Comparison of ENCODE assay signal across 1 cellular context in the genomic region with DNA sequence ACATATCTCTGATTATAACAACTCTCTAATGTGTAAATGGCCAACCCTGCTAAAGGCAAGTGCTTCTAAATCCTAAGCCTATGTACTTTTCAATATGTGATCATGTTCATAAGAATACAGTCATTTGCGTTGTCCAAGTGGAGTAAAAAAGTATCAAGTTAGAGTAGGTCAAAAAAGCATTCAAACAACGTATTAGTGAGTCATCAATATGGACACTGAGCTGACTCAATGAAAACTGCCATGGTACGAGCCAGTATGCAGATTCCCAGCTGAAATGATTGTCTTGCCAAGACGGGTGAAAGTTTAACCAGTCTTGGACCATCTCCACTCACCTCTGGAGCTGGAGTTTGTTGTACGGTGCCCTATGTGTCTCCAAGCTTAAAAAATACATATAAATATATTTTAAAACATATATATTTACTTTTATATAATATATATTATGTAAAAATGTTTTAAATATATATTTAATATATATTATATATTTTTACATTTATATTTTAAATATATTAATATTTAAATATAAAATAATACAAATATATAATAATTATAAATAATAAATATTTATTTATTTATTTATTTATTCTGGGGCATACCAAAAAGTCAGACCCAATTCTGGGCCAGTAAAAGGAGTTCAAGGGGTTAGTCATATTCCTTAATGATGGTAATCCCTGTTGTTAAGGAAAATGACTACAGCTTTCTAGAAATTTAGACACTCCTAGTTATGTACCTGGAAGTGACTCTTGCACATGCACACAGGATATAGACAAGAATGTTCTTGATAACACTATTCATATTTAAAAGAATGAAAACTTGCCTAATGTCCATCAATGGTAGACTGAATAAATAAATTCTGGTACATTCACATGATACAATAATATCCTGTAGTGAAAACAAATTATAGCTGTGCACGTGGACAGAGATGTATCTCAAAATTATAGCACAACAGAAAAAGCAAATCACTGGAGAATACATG.
TF ChIP-seq lines count a peak whose summit lies in the region.

No MANE protein-coding gene starts in this region.

TF ChIP-seq in HepG2, 621 proteins besides CTCF, POLR2A, EP300 and RAD21 (continued from another document):
- TF ChIP-seq, protein P1, sequence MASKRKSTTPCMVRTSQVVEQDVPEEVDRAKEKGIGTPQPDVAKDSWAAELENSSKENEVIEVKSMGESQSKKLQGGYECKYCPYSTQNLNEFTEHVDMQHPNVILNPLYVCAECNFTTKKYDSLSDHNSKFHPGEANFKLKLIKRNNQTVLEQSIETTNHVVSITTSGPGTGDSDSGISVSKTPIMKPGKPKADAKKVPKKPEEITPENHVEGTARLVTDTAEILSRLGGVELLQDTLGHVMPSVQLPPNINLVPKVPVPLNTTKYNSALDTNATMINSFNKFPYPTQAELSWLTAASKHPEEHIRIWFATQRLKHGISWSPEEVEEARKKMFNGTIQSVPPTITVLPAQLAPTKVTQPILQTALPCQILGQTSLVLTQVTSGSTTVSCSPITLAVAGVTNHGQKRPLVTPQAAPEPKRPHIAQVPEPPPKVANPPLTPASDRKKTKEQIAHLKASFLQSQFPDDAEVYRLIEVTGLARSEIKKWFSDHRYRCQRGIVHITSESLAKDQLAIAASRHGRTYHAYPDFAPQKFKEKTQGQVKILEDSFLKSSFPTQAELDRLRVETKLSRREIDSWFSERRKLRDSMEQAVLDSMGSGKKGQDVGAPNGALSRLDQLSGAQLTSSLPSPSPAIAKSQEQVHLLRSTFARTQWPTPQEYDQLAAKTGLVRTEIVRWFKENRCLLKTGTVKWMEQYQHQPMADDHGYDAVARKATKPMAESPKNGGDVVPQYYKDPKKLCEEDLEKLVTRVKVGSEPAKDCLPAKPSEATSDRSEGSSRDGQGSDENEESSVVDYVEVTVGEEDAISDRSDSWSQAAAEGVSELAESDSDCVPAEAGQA (IDR thresholded peaks at IDR 0.05; ENCODE audit: low read depth), result 0 out of 2 replicates have a peak, but pooled peaks have one; percentile 31
- TF ChIP-seq, protein P1 (CRISPR knock-in tag; IDR thresholded peaks at IDR 0.05; ENCODE audit: borderline replicate concordance), result no peak
- peak; percentile 56; the same call in 1 of the 2 replicates for TF ChIP-seq PPARG (CRISPR knock-in tag; conservative IDR thresholded peaks at IDR 0.05)
- no peak for TF ChIP-seq TARDBP (CRISPR knock-in tag; IDR thresholded peaks at IDR 0.05)
- TF ChIP-seq, protein P2, sequence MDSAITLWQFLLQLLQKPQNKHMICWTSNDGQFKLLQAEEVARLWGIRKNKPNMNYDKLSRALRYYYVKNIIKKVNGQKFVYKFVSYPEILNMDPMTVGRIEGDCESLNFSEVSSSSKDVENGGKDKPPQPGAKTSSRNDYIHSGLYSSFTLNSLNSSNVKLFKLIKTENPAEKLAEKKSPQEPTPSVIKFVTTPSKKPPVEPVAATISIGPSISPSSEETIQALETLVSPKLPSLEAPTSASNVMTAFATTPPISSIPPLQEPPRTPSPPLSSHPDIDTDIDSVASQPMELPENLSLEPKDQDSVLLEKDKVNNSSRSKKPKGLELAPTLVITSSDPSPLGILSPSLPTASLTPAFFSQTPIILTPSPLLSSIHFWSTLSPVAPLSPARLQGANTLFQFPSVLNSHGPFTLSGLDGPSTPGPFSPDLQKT (CRISPR knock-in tag; IDR thresholded peaks at IDR 0.05; ENCODE audit: borderline replicate concordance), result no peak
- TF ChIP-seq HOXA3 (CRISPR knock-in tag; IDR thresholded peaks at IDR 0.05), result no peak
- peak; percentile 77 for TF ChIP-seq MAFF (IDR thresholded peaks at IDR 0.05; ENCODE audit: low read depth, low read length)
- TF ChIP-seq, protein P3, sequence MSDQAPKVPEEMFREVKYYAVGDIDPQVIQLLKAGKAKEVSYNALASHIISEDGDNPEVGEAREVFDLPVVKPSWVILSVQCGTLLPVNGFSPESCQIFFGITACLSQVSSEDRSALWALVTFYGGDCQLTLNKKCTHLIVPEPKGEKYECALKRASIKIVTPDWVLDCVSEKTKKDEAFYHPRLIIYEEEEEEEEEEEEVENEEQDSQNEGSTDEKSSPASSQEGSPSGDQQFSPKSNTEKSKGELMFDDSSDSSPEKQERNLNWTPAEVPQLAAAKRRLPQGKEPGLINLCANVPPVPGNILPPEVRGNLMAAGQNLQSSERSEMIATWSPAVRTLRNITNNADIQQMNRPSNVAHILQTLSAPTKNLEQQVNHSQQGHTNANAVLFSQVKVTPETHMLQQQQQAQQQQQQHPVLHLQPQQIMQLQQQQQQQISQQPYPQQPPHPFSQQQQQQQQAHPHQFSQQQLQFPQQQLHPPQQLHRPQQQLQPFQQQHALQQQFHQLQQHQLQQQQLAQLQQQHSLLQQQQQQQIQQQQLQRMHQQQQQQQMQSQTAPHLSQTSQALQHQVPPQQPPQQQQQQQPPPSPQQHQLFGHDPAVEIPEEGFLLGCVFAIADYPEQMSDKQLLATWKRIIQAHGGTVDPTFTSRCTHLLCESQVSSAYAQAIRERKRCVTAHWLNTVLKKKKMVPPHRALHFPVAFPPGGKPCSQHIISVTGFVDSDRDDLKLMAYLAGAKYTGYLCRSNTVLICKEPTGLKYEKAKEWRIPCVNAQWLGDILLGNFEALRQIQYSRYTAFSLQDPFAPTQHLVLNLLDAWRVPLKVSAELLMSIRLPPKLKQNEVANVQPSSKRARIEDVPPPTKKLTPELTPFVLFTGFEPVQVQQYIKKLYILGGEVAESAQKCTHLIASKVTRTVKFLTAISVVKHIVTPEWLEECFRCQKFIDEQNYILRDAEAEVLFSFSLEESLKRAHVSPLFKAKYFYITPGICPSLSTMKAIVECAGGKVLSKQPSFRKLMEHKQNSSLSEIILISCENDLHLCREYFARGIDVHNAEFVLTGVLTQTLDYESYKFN (CRISPR knock-in tag; conservative IDR thresholded peaks at IDR 0.05), result no peak
- peak; percentile 37 for TF ChIP-seq TEAD3 (CRISPR knock-in tag; optimal IDR thresholded peaks at IDR 0.05; ENCODE audit: borderline replicate concordance)
- no peak for TF ChIP-seq ZNF781 (CRISPR knock-in tag; IDR thresholded peaks at IDR 0.05; ENCODE audit: borderline replicate concordance, not compliant biosample characterization)
- TF ChIP-seq HMG20A (CRISPR knock-in tag; IDR thresholded peaks at IDR 0.05; ENCODE audit: borderline replicate concordance), result peak; percentile 64; the same call in 1 of the 2 replicates
- no peak for TF ChIP-seq ZNF7 (CRISPR knock-in tag; IDR thresholded peaks at IDR 0.05)
- TF ChIP-seq ETV5 (CRISPR knock-in tag; IDR thresholded peaks at IDR 0.05; ENCODE audit: borderline replicate concordance), result no peak
- TF ChIP-seq FOXA3 (CRISPR knock-in tag; IDR thresholded peaks at IDR 0.05), result 0 out of 2 replicates have a peak, but pooled peaks have one; percentile 8
- TF ChIP-seq ZKSCAN5 (CRISPR knock-in tag; IDR thresholded peaks at IDR 0.05), result no peak
- TF ChIP-seq CREB1 (IDR thresholded peaks at IDR 0.05), result peak; percentile 66
- no peak for TF ChIP-seq CREB1 (CRISPR knock-in tag; IDR thresholded peaks at IDR 0.05)
- no peak for TF ChIP-seq ZNF891 (CRISPR knock-in tag; IDR thresholded peaks at IDR 0.05)
- TF ChIP-seq ZFP82 (CRISPR knock-in tag; IDR thresholded peaks at IDR 0.05; ENCODE audit: borderline replicate concordance), result no peak
- no peak for TF ChIP-seq ZZZ3 (CRISPR knock-in tag; IDR thresholded peaks at IDR 0.05; ENCODE audit: borderline replicate concordance)
- TF ChIP-seq, protein P4, sequence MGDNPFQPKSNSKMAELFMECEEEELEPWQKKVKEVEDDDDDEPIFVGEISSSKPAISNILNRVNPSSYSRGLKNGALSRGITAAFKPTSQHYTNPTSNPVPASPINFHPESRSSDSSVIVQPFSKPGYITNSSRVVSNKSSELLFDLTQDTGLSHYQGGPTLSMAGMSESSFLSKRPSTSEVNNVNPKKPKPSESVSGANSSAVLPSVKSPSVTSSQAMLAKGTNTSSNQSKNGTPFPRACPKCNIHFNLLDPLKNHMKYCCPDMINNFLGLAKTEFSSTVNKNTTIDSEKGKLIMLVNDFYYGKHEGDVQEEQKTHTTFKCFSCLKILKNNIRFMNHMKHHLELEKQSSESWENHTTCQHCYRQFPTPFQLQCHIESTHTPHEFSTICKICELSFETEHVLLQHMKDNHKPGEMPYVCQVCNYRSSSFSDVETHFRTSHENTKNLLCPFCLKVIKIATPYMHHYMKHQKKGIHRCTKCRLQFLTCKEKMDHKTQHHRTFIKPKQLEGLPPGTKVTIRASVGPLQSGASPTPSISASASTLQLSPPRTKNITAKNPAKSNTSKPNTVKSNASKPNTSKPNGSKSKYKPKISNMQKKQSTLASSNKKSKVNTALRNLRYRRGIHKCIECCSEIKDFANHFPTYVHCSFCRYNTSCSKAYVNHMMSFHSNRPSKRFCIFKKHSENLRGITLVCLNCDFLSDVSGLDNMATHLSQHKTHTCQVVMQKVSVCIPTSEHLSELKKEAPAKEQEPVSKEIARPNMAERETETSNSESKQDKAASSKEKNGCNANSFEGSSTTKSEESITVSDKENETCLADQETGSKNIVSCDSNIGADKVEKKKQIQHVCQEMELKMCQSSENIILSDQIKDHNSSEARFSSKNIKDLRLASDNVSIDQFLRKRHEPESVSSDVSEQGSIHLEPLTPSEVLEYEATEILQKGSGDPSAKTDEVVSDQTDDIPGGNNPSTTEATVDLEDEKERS (CRISPR knock-in tag; IDR thresholded peaks at IDR 0.05), result no peak
- TF ChIP-seq MED1 (CRISPR knock-in tag; IDR thresholded peaks at IDR 0.05), result 0 out of 2 replicates have a peak, but pooled peaks have one; percentile 16
- TF ChIP-seq, protein P5, sequence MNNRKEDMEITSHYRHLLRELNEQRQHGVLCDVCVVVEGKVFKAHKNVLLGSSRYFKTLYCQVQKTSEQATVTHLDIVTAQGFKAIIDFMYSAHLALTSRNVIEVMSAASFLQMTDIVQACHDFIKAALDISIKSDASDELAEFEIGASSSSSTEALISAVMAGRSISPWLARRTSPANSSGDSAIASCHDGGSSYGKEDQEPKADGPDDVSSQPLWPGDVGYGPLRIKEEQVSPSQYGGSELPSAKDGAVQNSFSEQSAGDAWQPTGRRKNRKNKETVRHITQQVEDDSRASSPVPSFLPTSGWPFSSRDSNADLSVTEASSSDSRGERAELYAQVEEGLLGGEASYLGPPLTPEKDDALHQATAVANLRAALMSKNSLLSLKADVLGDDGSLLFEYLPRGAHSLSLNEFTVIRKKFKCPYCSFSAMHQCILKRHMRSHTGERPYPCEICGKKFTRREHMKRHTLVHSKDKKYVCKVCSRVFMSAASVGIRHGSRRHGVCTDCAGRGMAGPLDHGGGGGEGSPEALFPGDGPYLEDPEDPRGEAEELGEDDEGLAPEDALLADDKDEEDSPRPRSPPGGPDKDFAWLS (CRISPR knock-in tag; IDR thresholded peaks at IDR 0.05; ENCODE audit: borderline replicate concordance), result no peak
- peak; percentile 60; the same call in 1 of the 2 replicates for TF ChIP-seq IRF2 (CRISPR knock-in tag; IDR thresholded peaks at IDR 0.05)
- TF ChIP-seq SAP130 (CRISPR knock-in tag; IDR thresholded peaks at IDR 0.05; ENCODE audit: low read depth), result peak; percentile 60; the same call in 1 of the 2 replicates
- TF ChIP-seq SALL1 (CRISPR knock-in tag; IDR thresholded peaks at IDR 0.05), result peak; percentile 15; the same call in 1 of the 2 replicates
- TF ChIP-seq GATAD2A (CRISPR knock-in tag; IDR thresholded peaks at IDR 0.05), result peak; percentile 38; the same call in 1 of the 2 replicates
- TF ChIP-seq RXRB (CRISPR knock-in tag; IDR thresholded peaks at IDR 0.05; ENCODE audit: borderline replicate concordance), result peak; percentile 54; the same call in 1 of the 2 replicates
